ENCODE assay signal across 33 cellular contexts in genomic region chr9:97186493-97186892, GRCh38.
"Had no signal": no experiment of that assay in that cellular context is flagged by ENCODE, and none has a peak within 500 bp of the region (broad histone marks: within the 10 kb centered on the region; RNA-seq: fewer than 3 reads in every experiment).

No MANE protein-coding gene starts in this region.

- FAIRE-seq: endometrium, endothelial cell of umbilical vein, TTC549 had no signal

- H3K36me3 ChIP-seq: adrenal gland, cardiac muscle cell, colonic mucosa, esophagus squamous epithelium, gastroesophageal sphincter, heart right ventricle had no signal

- H3K27me3 ChIP-seq: adrenal gland, body of pancreas, cardiac muscle cell, colonic mucosa, gastroesophageal sphincter had no signal

- H3K4me3 ChIP-seq: adrenal gland, body of pancreas, cardiac muscle cell, colonic mucosa, esophagus squamous epithelium, gastroesophageal sphincter, heart right ventricle had no signal

- H3K4me1 ChIP-seq: adrenal gland, colonic mucosa, esophagus squamous epithelium, gastroesophageal sphincter, heart right ventricle had no signal

- H3K27ac ChIP-seq: adrenal gland, body of pancreas, cardiac muscle cell, colonic mucosa, epithelial cell of prostate, esophagus squamous epithelium, gastroesophageal sphincter, heart right ventricle, VCaP had no signal

- DNase-seq: activated B cell treated with CpG ODN at 0.5 μM for 24 hours; activated CD4-positive, alpha-beta T cell treated with anti-CD3 and anti-CD28 coated beads for 48 hours; activated CD4-positive, alpha-beta T cell treated with anti-CD3 and anti-CD28 coated beads, Interleukin-2, amount 50 U/mL, for 1 hour; activated CD4-positive, alpha-beta T cell treated with anti-CD3 and anti-CD28 coated beads, Interleukin-2, amount 50 U/mL, for 48 hours; activated CD8-positive, alpha-beta memory T cell treated with anti-CD3 and anti-CD28 coated beads for 24 hours; activated CD8-positive, alpha-beta T cell treated with anti-CD3 and anti-CD28 coated beads for 36 hours; activated effector memory CD4-positive, alpha-beta T cell treated with Interleukin-2 at 50 U/mL for 16 hours; activated gamma-delta T cell treated with Interleukin-2 at 50 U/mL for 16 hours; activated naive CD4-positive, alpha-beta T cell treated with anti-CD3 and anti-CD28 coated beads, Interleukin-2, amount 50 U/mL, for 16 hours; activated naive CD4-positive, alpha-beta T cell treated with Interleukin-2 at 50 U/mL for 16 hours; activated naive CD8-positive, alpha-beta T cell treated with anti-CD3 and anti-CD28 coated beads, Interleukin-2, amount 50 U/mL, for 24 hours; activated T-cell treated with anti-CD3 and anti-CD28 coated beads, Interleukin-2, amount 50 U/mL, for 4 hours; adrenal gland; amygdala; aorta; body of pancreas; central memory CD4-positive, alpha-beta T cell; cerebellar nuclear complex; colonic mucosa; effector CD8-positive, alpha-beta T cell; esophagus squamous epithelium; foreskin melanocyte; heart right ventricle; T-helper 2 cell had no signal

- ATAC-seq: activated CD4-positive, CD25-positive, alpha-beta regulatory T cell treated with anti-CD3 and anti-CD28 coated beads, Interleukin-2, amount 50 U/mL, for 24 hours; activated CD8-positive, alpha-beta T cell treated with anti-CD3 and anti-CD28 coated beads for 36 hours; activated naive CD8-positive, alpha-beta T cell treated with anti-CD3 and anti-CD28 coated beads, Interleukin-2, amount 50 U/mL, for 24 hours; activated T-cell treated with anti-CD3 and anti-CD28 coated beads, Interleukin-2, amount 50 U/mL, for 4 hours; activated T-helper 17 cell treated with anti-CD3 and anti-CD28 coated beads, Interleukin-2, amount 50 U/mL, for 72 hours; body of pancreas; gastroesophageal sphincter had no signal

- H3K9me3 ChIP-seq: adrenal gland, body of pancreas, colonic mucosa, esophagus squamous epithelium, gastroesophageal sphincter, heart right ventricle had no signal
